15 cellular contexts compared by ENCODE assay signal in genomic region chr3:14438262-14438661, GRCh38.
"Had no signal": no experiment of that assay in that cellular context is flagged by ENCODE, and none has a peak within 500 bp of the region (broad histone marks: within the 10 kb centered on the region; RNA-seq: fewer than 3 reads in every experiment).

No MANE protein-coding gene starts in this region.

- H2AFZ ChIP-seq: hepatocyte had no signal

- H3K9me3 ChIP-seq: mucosa of descending colon, suprapubic skin, upper lobe of right lung had no signal

- H3K27me3 ChIP-seq: hepatocyte, suprapubic skin, upper lobe of right lung had no signal

- H3K27ac ChIP-seq: hepatocyte, suprapubic skin had no signal

- H3K4me3 Mint-ChIP-seq: activated naive CD4-positive, alpha-beta T cell treated with anti-CD3 and anti-CD28 coated beads for 36 hours; naive thymus-derived CD8-positive, alpha-beta T cell; T-helper 2 cell treated with Interferon-gamma antibody and Interleukin-4, amounts not matched to agents 5 μg/mL and 100 μg/mL, for 36 hours had no signal

- H3K9me3 Mint-ChIP-seq: activated naive CD4-positive, alpha-beta T cell treated with anti-CD3 and anti-CD28 coated beads for 36 hours; naive thymus-derived CD8-positive, alpha-beta T cell; T-helper 2 cell treated with Interferon-gamma antibody and Interleukin-4, amounts not matched to agents 5 μg/mL and 100 μg/mL, for 36 hours had no signal

- DNase-seq: activated naive CD4-positive, alpha-beta T cell treated with anti-CD3 and anti-CD28 coated beads for 36 hours; activated T-cell treated with anti-CD3 and anti-CD28 coated beads for 4 hours; islet precursor cell; naive thymus-derived CD8-positive, alpha-beta T cell; retina; stimulated activated CD4-positive, alpha-beta T cell treated with anti-CD3 and anti-CD28 coated beads, Interleukin-2, amount 100 ng/mL, for 48 hours; stimulated activated naive CD8-positive, alpha-beta T cell treated with anti-CD3 and anti-CD28 coated beads, Interleukin-15, Interleukin-2, amounts not matched to agents 100 U/mL and 50 U/mL, for 24 hours had no signal

- ATAC-seq: esophagus mucosa; mucosa of descending colon; naive thymus-derived CD8-positive, alpha-beta T cell; stimulated activated naive CD8-positive, alpha-beta T cell treated with anti-CD3 and anti-CD28 coated beads, Interleukin-15, Interleukin-2, amounts not matched to agents 100 U/mL and 50 U/mL, for 24 hours; upper lobe of right lung had no signal

- H3K4me3 ChIP-seq: hepatocyte, mucosa of descending colon, suprapubic skin, upper lobe of right lung had no signal

- H3K27ac Mint-ChIP-seq: activated naive CD4-positive, alpha-beta T cell treated with anti-CD3 and anti-CD28 coated beads for 36 hours had no signal

- FAIRE-seq: astrocyte, bronchial epithelial cell had no signal

- H3K27me3 Mint-ChIP-seq: naive thymus-derived CD8-positive, alpha-beta T cell had no signal

- H3K36me3 ChIP-seq: suprapubic skin, upper lobe of right lung had no signal
